Comparison of ENCODE assay signal across 15 cellular contexts in the genomic region with DNA sequence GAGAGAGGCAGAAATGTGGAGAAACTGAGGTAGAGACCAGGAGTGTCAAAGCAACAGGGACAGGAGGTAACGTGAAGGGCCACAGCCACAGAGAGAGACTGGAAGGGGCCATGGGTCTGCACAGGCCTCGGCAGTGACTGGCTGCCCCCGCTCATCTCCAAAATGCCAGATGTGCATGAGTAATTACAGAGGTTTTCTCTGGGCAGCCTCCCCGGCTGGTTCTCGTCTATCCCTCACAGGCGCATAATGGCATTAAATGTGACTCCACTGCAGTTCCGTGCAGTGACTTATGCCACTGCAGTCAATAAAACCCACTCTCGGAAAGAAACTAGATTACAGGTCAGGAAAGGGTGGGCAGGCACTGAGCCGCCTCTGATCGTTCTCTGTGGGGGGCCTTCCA.
DNase-seq lines count a peak whose midpoint lies in the region; ATAC-seq and TF ChIP-seq lines count a peak whose summit lies in the region.
"Had no signal": no experiment of that assay in that cellular context is flagged by ENCODE, and none has a peak within 500 bp of the region (broad histone marks: within the 10 kb centered on the region; RNA-seq: fewer than 3 reads in every experiment).

No MANE protein-coding gene starts in this region.

- no peak overlapping the region for H4K5ac ChIP-seq in IMR-90 (ENCODE audit: low read depth, low read length)

- no peak overlapping the region for H2AK5ac ChIP-seq in IMR-90 (ENCODE audit: low read depth, low read length)

- H3K4me3 ChIP-seq in IMR-90 (ENCODE audit: insufficient read depth, low read depth, low read length) (no peak overlapping the region), dorsolateral prefrontal cortex (no peak overlapping the region), smooth muscle cell (no peak overlapping the region), left lung (no peak overlapping the region)
- H3K4me3 ChIP-seq: GM12878 had no signal

- POLR2A ChIA-PET in IMR-90 (lab: Charles Lee; ENCODE audit: unreplicated experiment): interaction anchor here (0.6 kb wide), 1 partner anchor 227 kb away, joined by 3 read pairs; no protein-coding TSS in a partner anchor

- H3K14ac ChIP-seq in IMR-90 (replicated peaks; ENCODE audit: low read depth, low read length): no peak overlapping the region

- no peak for TF ChIP-seq RAD21 in IMR-90 (IDR thresholded peaks at IDR 0.05; ENCODE audit: low read length)

- no peak for TF ChIP-seq CTCF in IMR-90 (conservative IDR thresholded peaks at IDR 0.05; ENCODE audit: low read depth, low read length)
- no peak for TF ChIP-seq CTCF in dorsolateral prefrontal cortex (IDR thresholded peaks at IDR 0.05 in 54 of 56, conservative IDR thresholded peaks at IDR 0.05 in 2 of 56; ENCODE audit: low read depth in 1 of 56, partially characterized antibody in 56 of 56)
- no peak for TF ChIP-seq CTCF in smooth muscle cell (IDR thresholded peaks at IDR 0.05; ENCODE audit: borderline replicate concordance, insufficient read depth, poor library complexity, severe bottlenecking)
- no peak for TF ChIP-seq CTCF in left lung (IDR thresholded peaks at IDR 0.05)

- H3K4ac ChIP-seq in IMR-90 (ENCODE audit: low read depth, low read length): no peak overlapping the region

- ATAC-seq in IMR-90 (ENCODE audit: low read depth): no peak
- ATAC-seq in GM21528 (IDR thresholded peaks at IDR 0.05; ENCODE audit: low FRiP score, unreplicated experiment): no peak
- ATAC-seq in left lung: no peak
- ATAC-seq: GM12878 had no signal

- no peaks in the 10 kb centered on the region for H3K36me3 ChIP-seq in IMR-90 (ENCODE audit: control insufficient read depth, insufficient read depth, low read length)
- no peaks in the 10 kb centered on the region for H3K36me3 ChIP-seq in smooth muscle cell (ENCODE audit: low read depth)
- H3K36me3 ChIP-seq in left lung: no peaks in the 10 kb centered on the region

- H4K91ac ChIP-seq in IMR-90 (ENCODE audit: insufficient read depth, low read depth, low read length): no peak overlapping the region

- no peak overlapping the region for H4K8ac ChIP-seq in IMR-90 (ENCODE audit: low read depth in 2 of 2, low read length in 2 of 2)

- peaks cover 9% of the 10 kb centered on the region; the same call in 1 of the 2 replicates for H3K9me1 ChIP-seq in IMR-90 (ENCODE audit: insufficient read depth, low read length)

- no peak overlapping the region for H3K56ac ChIP-seq in IMR-90 (ENCODE audit: extremely low read depth, insufficient read depth, low read length)

- no peak for TF ChIP-seq POLR2A in IMR-90 (IDR thresholded peaks at IDR 0.05; ENCODE audit: low read depth, low read length)

- peaks cover 5% of the 10 kb centered on the region; the same call in 1 of the 2 replicates for H3K4me1 ChIP-seq in IMR-90 (ENCODE audit: control insufficient read depth, insufficient read depth, low read length)
- H3K4me1 ChIP-seq in smooth muscle cell (ENCODE audit: low read depth): no peaks in the 10 kb centered on the region
- no peaks in the 10 kb centered on the region for H3K4me1 ChIP-seq in left lung

- H3K4me2 ChIP-seq in IMR-90 (ENCODE audit: low read depth, low read length) (no peak overlapping the region), smooth muscle cell (peak overlapping the region; percentile 66)

- peak overlapping the region; percentile 26 for H2AFZ ChIP-seq in IMR-90 (replicated peaks; ENCODE audit: low read length, poor library complexity)
- H2AFZ ChIP-seq in smooth muscle cell (ENCODE audit: low read depth): no peak overlapping the region

- H3K23ac ChIP-seq in IMR-90 (ENCODE audit: low read depth, low read length): no peak overlapping the region

- CTCF ChIA-PET in IMR-90 (lab: Yijun Ruan, JAX): no interaction called here

- H4K20me1 ChIP-seq in IMR-90 (ENCODE audit: insufficient read depth, low read length): no peaks in the 10 kb centered on the region
- H4K20me1 ChIP-seq in smooth muscle cell (ENCODE audit: low read depth): no peaks in the 10 kb centered on the region

- no peak overlapping the region for H3K9ac ChIP-seq in IMR-90 (ENCODE audit: low read depth, low read length)
- H3K9ac ChIP-seq in smooth muscle cell (ENCODE audit: low read depth): peak overlapping the region; percentile 51

- no peak overlapping the region for H2BK20ac ChIP-seq in IMR-90 (ENCODE audit: low read depth, low read length)

- WGBS in IMR-90 (ENCODE audit: extremely low coverage in 2 of 2, insufficient read length in 1 of 2), 2 experiments: 60% methylated on average over 1 of the region's 10 CpGs; no CpG with 5 or more reads in 1 of the 2 experiments
- WGBS in smooth muscle cell (ENCODE audit: low lambda C conversion rate): 13% methylated on average over 10 of the region's 10 CpGs

- in situ Hi-C loops in IMR-90 (cut with MboI; ENCODE audit: low sequenced_read_pairs): loop anchor here (5.0 to 25.0 kb wide), 2 partner anchors 161 to 316 kb away; no protein-coding TSS in a partner anchor

- no peak overlapping the region for H2BK120ac ChIP-seq in IMR-90 (ENCODE audit: low read depth, low read length)

- no peak overlapping the region for H3K27ac ChIP-seq in IMR-90 (ENCODE audit: insufficient read depth, low read length)
- peak overlapping the region in 51 of 59 donors; percentile 1 to 81 (median 55) for H3K27ac ChIP-seq in dorsolateral prefrontal cortex
- peak overlapping the region; percentile 83 for H3K27ac ChIP-seq in smooth muscle cell (ENCODE audit: low read depth)
- no peak overlapping the region for H3K27ac ChIP-seq in left lung

- no peak overlapping the region for H2AK9ac ChIP-seq in IMR-90 (replicated peaks; ENCODE audit: low read depth, low read length, poor library complexity)

- BruUV-seq in IMR-90 (replicated peaks; lab: Mats Ljungman, UMichigan): no TSS peak

- H3K18ac ChIP-seq in IMR-90 (ENCODE audit: low read depth, low read length): no peak overlapping the region

- H3K79me1 ChIP-seq in IMR-90 (ENCODE audit: low read depth in 1 of 2, low read length in 2 of 2): no peaks in the 10 kb centered on the region

- intact Hi-C loops in IMR-90 (cut with micrococcal nuclease) (loop anchor here (5.0 kb wide), 2 partner anchors 386 to 601 kb away; partner anchors contain the start of gene GOLM2), dorsolateral prefrontal cortex (cut with DNase I) (loop anchor here (5.0 to 10.0 kb wide), 5 partner anchors 166 to 316 kb away; partner anchors contain the start of gene FRMD5 (in 1 of the 2)), left lung (cut with DNase I) (loop anchor here in 1 of 2 donors (10.0 kb wide), 1 partner anchor 163 kb away; no protein-coding TSS in a partner anchor)

- no peak overlapping the region for H2BK5ac ChIP-seq in IMR-90 (ENCODE audit: low read depth, low read length, poor library complexity, severe bottlenecking)

- no peaks in the 10 kb centered on the region for H3K27me3 ChIP-seq in IMR-90 (ENCODE audit: control insufficient read depth, insufficient read depth, low read length)
- H3K27me3 ChIP-seq in dorsolateral prefrontal cortex: no peaks in the 10 kb centered on the region
- no peaks in the 10 kb centered on the region for H3K27me3 ChIP-seq in smooth muscle cell (ENCODE audit: low read depth)
- H3K27me3 ChIP-seq in left lung: no peaks in the 10 kb centered on the region

- no peaks in the 10 kb centered on the region for H3K79me2 ChIP-seq in smooth muscle cell (ENCODE audit: low read depth)

- no peak overlapping the region for H2BK15ac ChIP-seq in IMR-90 (ENCODE audit: low read depth, low read length)

- no peaks in the 10 kb centered on the region for H3K9me3 ChIP-seq in IMR-90 (ENCODE audit: control insufficient read depth, insufficient read depth, low read length)
- no peaks in the 10 kb centered on the region for H3K9me3 ChIP-seq in smooth muscle cell (replicated peaks; ENCODE audit: low read depth)
- no peaks in the 10 kb centered on the region for H3K9me3 ChIP-seq in left lung

- dilution Hi-C loops in IMR-90 (cut with HindIII; ENCODE audit: low sequenced_read_pairs, unreplicated experiment): loop anchor here (10.0 kb wide), 1 partner anchor 313 kb away; no protein-coding TSS in a partner anchor

- H3F3A ChIP-seq in smooth muscle cell (ENCODE audit: low read depth): peaks cover 3% of the 10 kb centered on the region

- DNase-seq in AG20443 (ENCODE audit: low spot score) (peak; percentile 30), IMR-90 (no peak), dorsolateral prefrontal cortex (no peak), smooth muscle cell (lab: John Stamatoyannopoulos, UW; ENCODE audit: unreplicated experiment) (peak; percentile 11), left lung (no peak), activated gamma-delta T cell (lab: John Stamatoyannopoulos, UW) (no peak)
- DNase-seq: ACHN; Calu3; CD4-positive, CD25-positive, alpha-beta regulatory T cell; KG1; NCI-H1105 treated with DMSO at 0.1 percent for 48 hours; NCI-H1694; NCI-H524 had no signal

TF ChIP-seq in IMR-90, 13 proteins besides CTCF, POLR2A, EP300 and RAD21 (continues in another document):
- TF ChIP-seq USF2 (IDR thresholded peaks at IDR 0.05; ENCODE audit: low read depth, low read length) (no peak), MXI1 (IDR thresholded peaks at IDR 0.05; ENCODE audit: borderline replicate concordance, low read depth, low read length) (no peak), CHD1 (IDR thresholded peaks at IDR 0.05; ENCODE audit: low read depth, low read length) (no peak), ELK1 (IDR thresholded peaks at IDR 0.05; ENCODE audit: borderline replicate concordance, low read depth, low read length) (no peak), MAFK (IDR thresholded peaks at IDR 0.05; ENCODE audit: low read depth, low read length) (no peak), FOS (IDR thresholded peaks at IDR 0.05; ENCODE audit: low read depth, low read length) (no peak), RFX5 (IDR thresholded peaks at IDR 0.05; ENCODE audit: low read depth, low read length) (no peak), BHLHE40 (IDR thresholded peaks at IDR 0.05; ENCODE audit: low read depth, low read length) (no peak), NFE2L2 (IDR thresholded peaks at IDR 0.05; ENCODE audit: low read depth, low read length) (no peak), CEBPB (IDR thresholded peaks at IDR 0.05; ENCODE audit: low read depth, low read length) (no peak)

Comparison
In these comparisons a context has a peak if more than half of its experiments do, and no peak if none do; other contexts are left out.
1. DNase-seq: peak in AG20443 (single experiment) and smooth muscle cell (single experiment); none in IMR-90 (single experiment), dorsolateral prefrontal cortex (0 of 10), left lung (0 of 2) and activated gamma-delta T cell (single experiment).
2. H3K27ac ChIP-seq: peak in dorsolateral prefrontal cortex (51 of 59) and smooth muscle cell (single experiment); none in IMR-90 (single experiment) and left lung (0 of 2).